In genomic region chr11:65557280-65558001, GRCh38 we compare ENCODE assay signal across 6 cellular contexts. TPM values are rescaled to one million over a fixed set of nuclear protein-coding genes. Genes with fewer than 3 reads are reported as not detected.
DNase-seq lines count a peak whose midpoint lies in the region; ATAC-seq and TF ChIP-seq lines count a peak whose summit lies in the region.

No MANE protein-coding gene starts in this region.

- no peaks in the 10 kb centered on the region; the same call in 1 of the 2 replicates for H3K36me3 ChIP-seq in Caco-2 (ENCODE audit: control insufficient read depth, insufficient read depth, low read length)

- no peaks in the 10 kb centered on the region for H3K27me3 ChIP-seq in Caco-2 (replicated peaks; ENCODE audit: control insufficient read depth, insufficient read depth, low read length)
- no peaks in the 10 kb centered on the region for H3K27me3 ChIP-seq in mononuclear cell (ENCODE audit: insufficient read depth, low read length)

- no peaks in the 10 kb centered on the region for H3K27me3 Mint-ChIP-seq in Caco-2 (ENCODE audit: insufficient read depth, unreplicated experiment)
- H3K27me3 Mint-ChIP-seq in activated naive CD8-positive, alpha-beta T cell treated with anti-CD3 and anti-CD28 coated beads, Interleukin-2, amount 10 ng/mL, durations not matched to agents 7 days and 5 days: no peaks in the 10 kb centered on the region

- no peaks in the 10 kb centered on the region for H3K9me3 ChIP-seq in Caco-2
- H3K9me3 ChIP-seq in mononuclear cell (ENCODE audit: low read depth, low read length): no peaks in the 10 kb centered on the region

- DNase-seq in Caco-2 (no peak), NCI-H1092 treated with DMSO at 0.1 percent for 48 hours (lab: John Stamatoyannopoulos, UW) (no peak)
- DNase-seq in activated naive CD8-positive, alpha-beta T cell treated with anti-CD3 and anti-CD28 coated beads, Interleukin-2, amount 10 ng/mL, durations not matched to agents 7 days and 5 days: peak; percentile 57
- no peak for DNase-seq in central memory CD4-positive, alpha-beta T cell

- H3K4me3 ChIP-seq in Caco-2 (ENCODE audit: low read depth, low read length): peak overlapping the region; percentile 70
- H3K4me3 ChIP-seq in mononuclear cell (ENCODE audit: low read length): peak overlapping the region; percentile 12

- no peaks in the 10 kb centered on the region for H3K9me3 Mint-ChIP-seq in Caco-2 (ENCODE audit: unreplicated experiment)
- no peaks in the 10 kb centered on the region for H3K9me3 Mint-ChIP-seq in activated naive CD8-positive, alpha-beta T cell treated with anti-CD3 and anti-CD28 coated beads, Interleukin-2, amount 10 ng/mL, durations not matched to agents 7 days and 5 days

- peaks cover 19% of the 10 kb centered on the region for H3K36me3 Mint-ChIP-seq in Caco-2 (ENCODE audit: insufficient read depth, unreplicated experiment)
- no peaks in the 10 kb centered on the region for H3K36me3 Mint-ChIP-seq in activated naive CD8-positive, alpha-beta T cell treated with anti-CD3 and anti-CD28 coated beads, Interleukin-2, amount 10 ng/mL, durations not matched to agents 7 days and 5 days

- no TSS peak for BruUV-seq in Caco-2 (replicated peaks; lab: Mats Ljungman, UMichigan)

- intact Hi-C loops in Caco-2 (cut with micrococcal nuclease; ENCODE audit: unreplicated experiment): loop anchor here (1.0 kb wide), 1 partner anchor 13 kb away; the partner anchor contains the start of gene ZNRD2

- H3K4me1 Mint-ChIP-seq in Caco-2 (ENCODE audit: low read depth, unreplicated experiment): peaks cover 46% of the 10 kb centered on the region
- H3K4me1 Mint-ChIP-seq in activated naive CD8-positive, alpha-beta T cell treated with anti-CD3 and anti-CD28 coated beads, Interleukin-2, amount 10 ng/mL, durations not matched to agents 7 days and 5 days: peaks cover 43% of the 10 kb centered on the region

- ATAC-seq in activated naive CD8-positive, alpha-beta T cell treated with anti-CD3 and anti-CD28 coated beads, Interleukin-2, amount 10 ng/mL, durations not matched to agents 7 days and 5 days (ENCODE audit: low read depth): no peak
- no peak for ATAC-seq in GM21825 (IDR thresholded peaks at IDR 0.05; ENCODE audit: unreplicated experiment)

- POLR2A ChIA-PET in Caco-2 (lab: Charles Lee): interaction anchor here (0.9 to 1.4 kb wide), 2 partner anchors 13 to 35 kb away, joined by 3 to 7 read pairs; partner anchors contain the start of gene ZNRD2
- POLR2A ChIA-PET in activated naive CD8-positive, alpha-beta T cell treated with anti-CD3 and anti-CD28 coated beads, Interleukin-2, amount 10 ng/mL, durations not matched to agents 7 days and 5 days (lab: Charles Lee): interaction anchor here (0.8 to 3.5 kb wide), 7 partner anchors 8 to 81 kb away, joined by 3 to 38 read pairs (median 3); partner anchors contain the start of genes FAM89B, SIPA1 and ZNRD2

- H3K27ac Mint-ChIP-seq in Caco-2 (ENCODE audit: unreplicated experiment): peak overlapping the region; percentile 61
- H3K27ac Mint-ChIP-seq in activated naive CD8-positive, alpha-beta T cell treated with anti-CD3 and anti-CD28 coated beads, Interleukin-2, amount 10 ng/mL, durations not matched to agents 7 days and 5 days: peak overlapping the region; percentile 87

- H3K4me1 ChIP-seq in Caco-2 (peaks cover 61% of the 10 kb centered on the region), mononuclear cell (ENCODE audit: insufficient read depth, low read length) (peaks cover 53% of the 10 kb centered on the region)

- CTCF ChIA-PET in Caco-2 (lab: Charles Lee): interaction anchor here (0.6 to 1.7 kb wide), 4 partner anchors 13 to 23 kb away, joined by 3 to 9 read pairs (median 8); partner anchors contain the start of genes FAM89B and ZNRD2

- TF ChIP-seq CTCF in Caco-2 (IDR thresholded peaks at IDR 0.05; ENCODE audit: insufficient read depth in 1 of 2, low read depth in 1 of 2, low read length in 1 of 2, severe bottlenecking in 1 of 2, unreplicated experiment in 1 of 2): no peak

- peak overlapping the region; percentile 75 for H3K4me3 Mint-ChIP-seq in Caco-2 (ENCODE audit: unreplicated experiment)
- H3K4me3 Mint-ChIP-seq in activated naive CD8-positive, alpha-beta T cell treated with anti-CD3 and anti-CD28 coated beads, Interleukin-2, amount 10 ng/mL, durations not matched to agents 7 days and 5 days: peak overlapping the region; percentile 86

RNA-seq across cellular contexts. Expression of gene LTBP3, which starts 0.7 kb away (rescaled TPM):
- 87.2 and 91.2 TPM in 2 replicates for total RNA-seq in Caco-2 (2022)
- total RNA-seq in activated naive CD8-positive, alpha-beta T cell treated with anti-CD3 and anti-CD28 coated beads, Interleukin-2, amount 10 ng/mL, durations not matched to agents 7 days and 5 days: 100 to 1,000 TPM; 116 to 119 TPM
- total RNA-seq in mononuclear cell: 25.6 TPM

RNA-seq across cellular contexts. Expression of gene ZNRD2, which starts 12.8 kb away (rescaled TPM):
- total RNA-seq in Caco-2 (2022) (52.9 and 53.9 TPM in 2 replicates), mononuclear cell (16.8 TPM)
- total RNA-seq in activated naive CD8-positive, alpha-beta T cell treated with anti-CD3 and anti-CD28 coated beads, Interleukin-2, amount 10 ng/mL, durations not matched to agents 7 days and 5 days: 10 to 100 TPM; 27.2 to 30.0 TPM

RNA-seq across cellular contexts. Expression of gene FAM89B, which starts 14.9 kb away (rescaled TPM):
- total RNA-seq in Caco-2 (2022): 24.0 and 26.9 TPM in 2 replicates
- total RNA-seq in activated naive CD8-positive, alpha-beta T cell treated with anti-CD3 and anti-CD28 coated beads, Interleukin-2, amount 10 ng/mL, durations not matched to agents 7 days and 5 days: 10 to 100 TPM; 40.9 to 44.1 TPM
- total RNA-seq in mononuclear cell: 18.1 TPM

RNA-seq across cellular contexts. Expression of gene EHBP1L1, which starts 18.4 kb away (rescaled TPM):
- total RNA-seq in Caco-2 (2022): 19.2 and 19.6 TPM in 2 replicates
- 100 to 1,000 TPM; 118 to 120 TPM for total RNA-seq in activated naive CD8-positive, alpha-beta T cell treated with anti-CD3 and anti-CD28 coated beads, Interleukin-2, amount 10 ng/mL, durations not matched to agents 7 days and 5 days
- 79.1 TPM for total RNA-seq in mononuclear cell

RNA-seq across cellular contexts. Expression of gene SCYL1, which starts 32.6 kb away (rescaled TPM):
- 123 and 124 TPM in 2 replicates for total RNA-seq in Caco-2 (2022)
- 10 to 100 TPM; 74.2 to 74.9 TPM for total RNA-seq in activated naive CD8-positive, alpha-beta T cell treated with anti-CD3 and anti-CD28 coated beads, Interleukin-2, amount 10 ng/mL, durations not matched to agents 7 days and 5 days
- 36.4 TPM for total RNA-seq in mononuclear cell
